Comparison of ENCODE assay signal across 16 cellular contexts in genomic region chr7:13448243-13448642, GRCh38.
"Had no signal": no experiment of that assay in that cellular context is flagged by ENCODE, and none has a peak within 500 bp of the region (broad histone marks: within the 10 kb centered on the region; RNA-seq: fewer than 3 reads in every experiment).

No MANE protein-coding gene starts in this region.

- ATAC-seq: body of pancreas; heart right ventricle; left colon; natural killer cell treated with Interleukin-12 subunit alpha and Interleukin-12 subunit beta and Interleukin-15 and Interleukin-18, amount 100 ng/mL, for 72 hours; psoas muscle; right cardiac atrium had no signal

- H3K27me3 ChIP-seq: body of pancreas, heart right ventricle, ovary, tibial artery had no signal

- H3K36me3 ChIP-seq: heart right ventricle, ovary, tibial artery had no signal

- DNase-seq: activated CD4-positive, alpha-beta memory T cell treated with anti-CD3 and anti-CD28 coated beads, Interleukin-2, amount 10 ng/mL, durations not matched to agents 7 days and 5 days; activated CD4-positive, alpha-beta T cell treated with anti-CD3 and anti-CD28 coated beads for 48 hours; activated CD4-positive, CD25-positive, alpha-beta regulatory T cell; activated effector memory CD4-positive, alpha-beta T cell treated with anti-CD3 and anti-CD28 coated beads, Interleukin-2, amount 50 U/mL, for 16 hours; anterior cingulate cortex; body of pancreas; heart right ventricle; left colon; ovary; psoas muscle; right cardiac atrium; stimulated activated CD4-positive, alpha-beta T cell treated with anti-CD3 and anti-CD28 coated beads, Interleukin-4, amount 100 ng/mL, for 24 hours; tibial artery had no signal

- H3K27ac ChIP-seq: body of pancreas, epithelial cell of prostate, heart right ventricle, ovary, psoas muscle, tibial artery had no signal

- H3K4me3 ChIP-seq: body of pancreas, heart right ventricle, ovary, psoas muscle, tibial artery had no signal

- H3K9me3 ChIP-seq: body of pancreas, ovary, psoas muscle, tibial artery had no signal

- H3K4me1 ChIP-seq: body of pancreas, heart right ventricle, psoas muscle, tibial artery had no signal

- FAIRE-seq: keratinocyte had no signal
